19 cellular contexts compared by ENCODE assay signal in genomic region chr6:91816335-91816734, GRCh38.
"Had no signal": no experiment of that assay in that cellular context is flagged by ENCODE, and none has a peak within 500 bp of the region (broad histone marks: within the 10 kb centered on the region; RNA-seq: fewer than 3 reads in every experiment).

No MANE protein-coding gene starts in this region.

- H3K4me3 Mint-ChIP-seq: activated CD4-positive, alpha-beta memory T cell treated with anti-CD3 and anti-CD28 coated beads, Interleukin-2, amount 10 ng/mL, durations not matched to agents 7 days and 5 days; activated CD4-positive, alpha-beta T cell treated with anti-CD3 and anti-CD28 coated beads, Interleukin-2, amount 10 ng/mL, durations not matched to agents 24 days and 14 days; activated naive CD4-positive, alpha-beta T cell treated with anti-CD3 and anti-CD28 coated beads, Interleukin-2, amount 10 ng/mL, durations not matched to agents 7 days and 5 days; activated naive CD8-positive, alpha-beta T cell treated with anti-CD3 and anti-CD28 coated beads, Interleukin-2, amount 50 U/mL, for 24 hours; activated T-cell treated with anti-CD3 and anti-CD28 coated beads, Interleukin-2, amount 50 U/mL, for 72 hours; naive thymus-derived CD4-positive, alpha-beta T cell; neural crest cell had no signal

- H3K9me3 Mint-ChIP-seq: activated CD4-positive, alpha-beta memory T cell treated with anti-CD3 and anti-CD28 coated beads, Interleukin-2, amount 10 ng/mL, durations not matched to agents 7 days and 5 days; activated CD4-positive, alpha-beta T cell treated with anti-CD3 and anti-CD28 coated beads, Interleukin-2, amount 10 ng/mL, durations not matched to agents 24 days and 14 days; activated naive CD4-positive, alpha-beta T cell treated with anti-CD3 and anti-CD28 coated beads, Interleukin-2, amount 10 ng/mL, durations not matched to agents 7 days and 5 days; neural crest cell had no signal

- H3K27me3 Mint-ChIP-seq: activated CD4-positive, alpha-beta memory T cell treated with anti-CD3 and anti-CD28 coated beads, Interleukin-2, amount 10 ng/mL, durations not matched to agents 7 days and 5 days; activated CD4-positive, alpha-beta T cell treated with anti-CD3 and anti-CD28 coated beads, Interleukin-2, amount 10 ng/mL, durations not matched to agents 24 days and 14 days; activated naive CD4-positive, alpha-beta T cell treated with anti-CD3 and anti-CD28 coated beads, Interleukin-2, amount 10 ng/mL, durations not matched to agents 7 days and 5 days; activated naive CD8-positive, alpha-beta T cell treated with anti-CD3 and anti-CD28 coated beads, Interleukin-2, amount 50 U/mL, for 24 hours; naive thymus-derived CD4-positive, alpha-beta T cell had no signal

- H3K36me3 ChIP-seq: upper lobe of left lung had no signal

- H3K36me3 Mint-ChIP-seq: activated naive CD4-positive, alpha-beta T cell treated with anti-CD3 and anti-CD28 coated beads, Interleukin-2, amount 10 ng/mL, durations not matched to agents 7 days and 5 days; naive thymus-derived CD4-positive, alpha-beta T cell had no signal

- H3K27me3 ChIP-seq: upper lobe of left lung had no signal

- H3K4me1 ChIP-seq: upper lobe of left lung had no signal

- H3K27ac Mint-ChIP-seq: activated CD4-positive, alpha-beta memory T cell treated with anti-CD3 and anti-CD28 coated beads, Interleukin-2, amount 10 ng/mL, durations not matched to agents 7 days and 5 days; activated CD4-positive, alpha-beta T cell treated with anti-CD3 and anti-CD28 coated beads, Interleukin-2, amount 10 ng/mL, durations not matched to agents 24 days and 14 days; activated naive CD4-positive, alpha-beta T cell treated with anti-CD3 and anti-CD28 coated beads, Interleukin-2, amount 10 ng/mL, durations not matched to agents 7 days and 5 days; activated naive CD8-positive, alpha-beta T cell treated with anti-CD3 and anti-CD28 coated beads, Interleukin-2, amount 50 U/mL, for 24 hours; activated T-cell treated with anti-CD3 and anti-CD28 coated beads, Interleukin-2, amount 50 U/mL, for 72 hours; naive thymus-derived CD4-positive, alpha-beta T cell had no signal

- H3K4me1 Mint-ChIP-seq: activated CD4-positive, alpha-beta memory T cell treated with anti-CD3 and anti-CD28 coated beads, Interleukin-2, amount 10 ng/mL, durations not matched to agents 7 days and 5 days; activated CD4-positive, alpha-beta T cell treated with anti-CD3 and anti-CD28 coated beads, Interleukin-2, amount 10 ng/mL, durations not matched to agents 24 days and 14 days; activated naive CD4-positive, alpha-beta T cell treated with anti-CD3 and anti-CD28 coated beads, Interleukin-2, amount 10 ng/mL, durations not matched to agents 7 days and 5 days; activated naive CD8-positive, alpha-beta T cell treated with anti-CD3 and anti-CD28 coated beads, Interleukin-2, amount 50 U/mL, for 24 hours; naive thymus-derived CD4-positive, alpha-beta T cell had no signal

- DNase-seq: activated CD4-positive, alpha-beta memory T cell treated with anti-CD3 and anti-CD28 coated beads, Interleukin-2, amount 10 ng/mL, durations not matched to agents 7 days and 5 days; activated CD4-positive, alpha-beta T cell treated with anti-CD3 and anti-CD28 coated beads, Interleukin-2, amount 10 ng/mL, durations not matched to agents 24 days and 14 days; activated effector memory CD4-positive, alpha-beta T cell treated with Interleukin-2 at 50 U/mL for 16 hours; activated naive CD4-positive, alpha-beta T cell treated with anti-CD3 and anti-CD28 coated beads, Interleukin-2, amount 10 ng/mL, durations not matched to agents 7 days and 5 days; activated naive CD8-positive, alpha-beta T cell treated with anti-CD3 and anti-CD28 coated beads, Interleukin-2, amount 50 U/mL, for 24 hours; activated T-cell treated with anti-CD3 and anti-CD28 coated beads, Interleukin-2, amount 50 U/mL, for 72 hours; foreskin fibroblast; glutamatergic neuron; hippocampal formation; mesendoderm; naive thymus-derived CD4-positive, alpha-beta T cell; retina; stimulated activated CD4-positive, alpha-beta T cell treated with anti-CD3 and anti-CD28 coated beads, Interleukin-4, amount 100 ng/mL, for 1 hour; stimulated activated naive CD4-positive, alpha-beta T cell; T-helper 2 cell had no signal

- H3K27ac ChIP-seq: upper lobe of left lung, VCaP had no signal

- H3K4me3 ChIP-seq: upper lobe of left lung had no signal

- H3K9me3 ChIP-seq: upper lobe of left lung had no signal

- ATAC-seq: activated CD4-positive, CD25-positive, alpha-beta regulatory T cell treated with anti-CD3 and anti-CD28 coated beads, Interleukin-2, amount 50 U/mL, for 24 hours; activated naive CD8-positive, alpha-beta T cell treated with anti-CD3 and anti-CD28 coated beads, Interleukin-2, amount 50 U/mL, for 24 hours; activated T-cell treated with anti-CD3 and anti-CD28 coated beads, Interleukin-2, amount 50 U/mL, for 72 hours; naive thymus-derived CD4-positive, alpha-beta T cell had no signal
